9 cellular contexts compared by ENCODE assay signal in genomic region chr19:51018745-51019543, GRCh38. TPM values are rescaled to one million over a fixed set of nuclear protein-coding genes. Genes with fewer than 3 reads are reported as not detected.
DNase-seq lines count a peak whose midpoint lies in the region; ATAC-seq and TF ChIP-seq lines count a peak whose summit lies in the region.
"Had no signal": no experiment of that assay in that cellular context is flagged by ENCODE, and none has a peak within 500 bp of the region (broad histone marks: within the 10 kb centered on the region; RNA-seq: fewer than 3 reads in every experiment).

No MANE protein-coding gene starts in this region.

- no peak for ATAC-seq in GM18873 (IDR thresholded peaks at IDR 0.05; ENCODE audit: low FRiP score, unreplicated experiment)

- no peaks in the 10 kb centered on the region for H3K36me3 Mint-ChIP-seq in dendritic cell treated with granulocyte-macrophage colony-stimulating factor and Interleukin-4, amounts not matched to agents 40 ng/mL and 50 ng/mL, for 4 days (ENCODE audit: low read depth)

- H3K4me3 ChIP-seq in A673 (ENCODE audit: low read depth, low read length, poor library complexity, severe bottlenecking) (peak overlapping the region; percentile 4), mesodermal cell (ENCODE audit: extremely low read depth, insufficient read depth, low read length, poor library complexity, severe bottlenecking) (peak overlapping the region; percentile 24)

- peaks cover 28% of the 10 kb centered on the region for H3K4me1 Mint-ChIP-seq in dendritic cell treated with granulocyte-macrophage colony-stimulating factor and Interleukin-4, amounts not matched to agents 40 ng/mL and 50 ng/mL, for 4 days (ENCODE audit: low read depth)

- DNase-seq in A673 (ENCODE audit: low spot score) (no peak), HK-2 (ENCODE audit: unreplicated experiment) (peak; percentile 6), HuH-7.5 (ENCODE audit: low spot score) (no peak), COR-L47 (lab: John Stamatoyannopoulos, UW) (no peak), DMS153 (lab: John Stamatoyannopoulos, UW) (no peak)
- DNase-seq: activated naive CD4-positive, alpha-beta T cell treated with Interleukin-2 at 50 U/mL for 16 hours had no signal

- H3K4me1 ChIP-seq in A673 (ENCODE audit: insufficient read depth, low read length, poor library complexity, severe bottlenecking) (peaks cover 7% of the 10 kb centered on the region), mesodermal cell (ENCODE audit: control insufficient read depth, insufficient read depth, low read length, poor library complexity, severe bottlenecking) (no peaks in the 10 kb centered on the region)

- H3K4me3 Mint-ChIP-seq in dendritic cell treated with granulocyte-macrophage colony-stimulating factor and Interleukin-4, amounts not matched to agents 40 ng/mL and 50 ng/mL, for 4 days, result peak overlapping the region; percentile 75

- no peak for TF ChIP-seq CTCF in A673 (conservative IDR thresholded peaks at IDR 0.05; ENCODE audit: low read depth, low read length)

- H3K9me3 ChIP-seq in A673 (ENCODE audit: low read depth, low read length, poor library complexity, severe bottlenecking), result no peaks in the 10 kb centered on the region
- H3K9me3 ChIP-seq in mesodermal cell (ENCODE audit: control insufficient read depth, low read length), result no peaks in the 10 kb centered on the region

- 2 to 3% methylated on average over 50 to 52 of the region's 68 CpGs for whole genome bisulfite sequencing in mesodermal cell (ENCODE audit: insufficient coverage in 2 of 2), 2 experiments

- H3K27me3 Mint-ChIP-seq in dendritic cell treated with granulocyte-macrophage colony-stimulating factor and Interleukin-4, amounts not matched to agents 40 ng/mL and 50 ng/mL, for 4 days, result peaks cover 75% of the 10 kb centered on the region

- CTCF ChIA-PET in A673 (lab: Charles Lee), result no interaction called here

- H3K27me3 ChIP-seq in A673 (replicated peaks; ENCODE audit: insufficient read depth, low read depth, low read length, poor library complexity), result peaks cover 65% of the 10 kb centered on the region

- no peaks in the 10 kb centered on the region for H3K36me3 ChIP-seq in A673 (ENCODE audit: insufficient read depth, low read length, poor library complexity, severe bottlenecking)
- H3K36me3 ChIP-seq in mesodermal cell (ENCODE audit: control insufficient read depth, insufficient read depth, low read length), result no peaks in the 10 kb centered on the region

- no peaks in the 10 kb centered on the region for H3K9me3 Mint-ChIP-seq in dendritic cell treated with granulocyte-macrophage colony-stimulating factor and Interleukin-4, amounts not matched to agents 40 ng/mL and 50 ng/mL, for 4 days

- no peak overlapping the region for H3K27ac ChIP-seq in A673 (ENCODE audit: low read depth, low read length, poor library complexity, severe bottlenecking)
- H3K27ac ChIP-seq in mesodermal cell (ENCODE audit: low read depth, low read length, severe bottlenecking), result no peak overlapping the region

- intact Hi-C loops in A673 (cut with micrococcal nuclease; ENCODE audit: unreplicated experiment), result loop anchor here (10.0 kb wide), 1 partner anchor 314 kb away; no protein-coding TSS in a partner anchor
- intact Hi-C loops in dendritic cell treated with granulocyte-macrophage colony-stimulating factor and Interleukin-4, amounts not matched to agents 40 ng/mL and 50 ng/mL, for 4 days (cut with micrococcal nuclease), result loop anchor here (5.0 kb wide), 1 partner anchor 92 kb away; no protein-coding TSS in a partner anchor

- H3K27ac Mint-ChIP-seq in dendritic cell treated with granulocyte-macrophage colony-stimulating factor and Interleukin-4, amounts not matched to agents 40 ng/mL and 50 ng/mL, for 4 days, result no peak overlapping the region

- POLR2A ChIA-PET in A673 (lab: Charles Lee; ENCODE audit: low non-redundant PET), result no interaction called here

- BruUV-seq in A673 (replicated peaks; lab: Mats Ljungman, UMichigan), result no TSS peak

RNA-seq across cellular contexts. Expression of gene KLK10, which starts 0.6 kb away (rescaled TPM):
- total RNA-seq in A673 (2021), result not detected in 2 replicates
- polyA plus RNA-seq in mesodermal cell (2013, experiment 1 of 2), result 1.2 TPM
- polyA plus RNA-seq in mesodermal cell (2013, experiment 2 of 2), result 1.1 TPM

RNA-seq across cellular contexts. Expression of gene KLK11, which starts 7.5 kb away (rescaled TPM):
- not detected in 2 replicates for total RNA-seq in A673 (2021)
- polyA plus RNA-seq in mesodermal cell (2013, experiment 1 of 2), result not detected
- polyA plus RNA-seq in mesodermal cell (2013, experiment 2 of 2), result not detected

RNA-seq across cellular contexts. Expression of gene KLK12, which starts 15.9 kb away (rescaled TPM):
- total RNA-seq in A673 (2021), result not detected in 2 replicates
- polyA plus RNA-seq in mesodermal cell (2013, experiment 1 of 2), result not detected
- polyA plus RNA-seq in mesodermal cell (2013, experiment 2 of 2), result not detected

RNA-seq across cellular contexts. Expression of gene KLK8, which starts 17.5 kb away (rescaled TPM):
- total RNA-seq in A673 (2021), result not detected in 2 replicates
- polyA plus RNA-seq in mesodermal cell (2013, experiment 1 of 2), result not detected
- not detected for polyA plus RNA-seq in mesodermal cell (2013, experiment 2 of 2)

RNA-seq across cellular contexts. Expression of gene KLK7, which starts 35.2 kb away (rescaled TPM):
- total RNA-seq in A673 (2021), result not detected in 2 replicates
- polyA plus RNA-seq in mesodermal cell (2013, experiment 1 of 2), result not detected
- polyA plus RNA-seq in mesodermal cell (2013, experiment 2 of 2), result not detected
